Comparison of ENCODE assay signal across 1 cellular context in genomic region chr4:16269742-16270522, GRCh38.
TF ChIP-seq lines count a peak whose summit lies in the region.

No MANE protein-coding gene starts in this region.

TF ChIP-seq in IMR-90, 13 proteins besides CTCF, POLR2A, EP300 and RAD21 (continued from another document):
- TF ChIP-seq SMC3 (IDR thresholded peaks at IDR 0.05; ENCODE audit: low read depth, low read length), result no peak
